17 cellular contexts compared by ENCODE assay signal in genomic region chr4:121998024-121998423, GRCh38. TPM values are rescaled to one million over a fixed set of nuclear protein-coding genes. Genes with fewer than 3 reads are reported as not detected.
DNase-seq lines count a peak whose midpoint lies in the region; ATAC-seq and TF ChIP-seq lines count a peak whose summit lies in the region.
"Had no signal": no experiment of that assay in that cellular context is flagged by ENCODE, and none has a peak within 500 bp of the region (broad histone marks: within the 10 kb centered on the region; RNA-seq: fewer than 3 reads in every experiment).

No MANE protein-coding gene starts in this region.

- no peak overlapping the region; a peak in 1 of 4 replicates for H4K8ac ChIP-seq in IMR-90 (ENCODE audit: low read depth in 2 of 2, low read length in 2 of 2)

- no peak overlapping the region for H3K4me3 ChIP-seq in IMR-90 (ENCODE audit: insufficient read depth, low read depth, low read length)
- no peak overlapping the region for H3K4me3 ChIP-seq in left lung
- H3K4me3 ChIP-seq: A549 had no signal

- peak; percentile 16; the same call in 1 of the 2 replicates for TF ChIP-seq RAD21 in IMR-90 (IDR thresholded peaks at IDR 0.05; ENCODE audit: low read length)

- no peak overlapping the region for H3K4me2 ChIP-seq in IMR-90 (ENCODE audit: low read depth, low read length)
- H3K4me2 ChIP-seq: A549 had no signal

- ATAC-seq in IMR-90 (ENCODE audit: low read depth): no peak
- ATAC-seq in WTC11: peak; percentile 98
- peak; percentile 39 for ATAC-seq in left lung
- ATAC-seq in HG03565 (IDR thresholded peaks at IDR 0.05; ENCODE audit: unreplicated experiment): no peak
- ATAC-seq in GM18868 (IDR thresholded peaks at IDR 0.05; ENCODE audit: unreplicated experiment): no peak

- H3K4me1 Mint-ChIP-seq in WTC11: no peaks in the 10 kb centered on the region

- 0 out of 2 replicates have a peak overlapping the region, but pooled peaks have one; percentile 43 for H2AK5ac ChIP-seq in IMR-90 (ENCODE audit: low read depth, low read length)

- H3K56ac ChIP-seq in IMR-90 (ENCODE audit: extremely low read depth, insufficient read depth, low read length): no peak overlapping the region

- dilution Hi-C loops in IMR-90 (cut with HindIII; ENCODE audit: low sequenced_read_pairs, unreplicated experiment): no loop called here

- H3K36me3 Mint-ChIP-seq in WTC11: no peaks in the 10 kb centered on the region

- H4K20me1 ChIP-seq in IMR-90 (ENCODE audit: insufficient read depth, low read length): no peaks in the 10 kb centered on the region

- no peaks in the 10 kb centered on the region for H3K9me1 ChIP-seq in IMR-90 (ENCODE audit: insufficient read depth, low read length)

- POLR2A ChIA-PET in IMR-90 (lab: Charles Lee; ENCODE audit: unreplicated experiment): no interaction called here
- POLR2A ChIA-PET in WTC11 (lab: Charles Lee): no interaction called here

- H3K79me1 ChIP-seq in IMR-90 (ENCODE audit: low read depth in 1 of 2, low read length in 2 of 2): no peaks in the 10 kb centered on the region

- H3K27me3 ChIP-seq in IMR-90 (ENCODE audit: control insufficient read depth, insufficient read depth, low read length): no peaks in the 10 kb centered on the region; the same call in 1 of the 2 replicates
- H3K27me3 ChIP-seq in left lung: peaks cover 0 to 4% of the 10 kb centered on the region in 2 donors

- H4K5ac ChIP-seq in IMR-90 (ENCODE audit: low read depth, low read length): no peak overlapping the region

- H3K9me3 Mint-ChIP-seq in WTC11: peaks cover under 1% of the 10 kb centered on the region; the same call in 1 of the 2 replicates
- H3K9me3 Mint-ChIP-seq: T-helper 1 cell treated with Interleukin-12 subunit alpha and Interleukin-12 subunit beta and Interleukin-4 antibody, amounts not matched to agents 30 μg/mL and 1 μg/mL, for 36 hours had no signal

- H3K14ac ChIP-seq in IMR-90 (replicated peaks; ENCODE audit: low read depth, low read length): no peak overlapping the region

- H3K9me3 ChIP-seq in IMR-90 (ENCODE audit: control insufficient read depth, insufficient read depth, low read length) (no peaks in the 10 kb centered on the region), left lung (no peaks in the 10 kb centered on the region)
- H3K9me3 ChIP-seq: A549 had no signal

- no peak overlapping the region for H2BK20ac ChIP-seq in IMR-90 (ENCODE audit: low read depth, low read length)

- H2AK9ac ChIP-seq in IMR-90 (replicated peaks; ENCODE audit: low read depth, low read length, poor library complexity): no peak overlapping the region

- H4K91ac ChIP-seq in IMR-90 (ENCODE audit: insufficient read depth, low read depth, low read length): no peak overlapping the region

- H3K18ac ChIP-seq in IMR-90 (ENCODE audit: low read depth, low read length): no peak overlapping the region

- H3K4me3 Mint-ChIP-seq in WTC11: no peak overlapping the region
- H3K4me3 Mint-ChIP-seq: T-helper 1 cell treated with Interleukin-12 subunit alpha and Interleukin-12 subunit beta and Interleukin-4 antibody, amounts not matched to agents 30 μg/mL and 1 μg/mL, for 36 hours had no signal

- H3K36me3 ChIP-seq in IMR-90 (ENCODE audit: control insufficient read depth, insufficient read depth, low read length) (no peaks in the 10 kb centered on the region), left lung (no peaks in the 10 kb centered on the region)

- no peak overlapping the region for H3K27ac Mint-ChIP-seq in WTC11
- H3K27ac Mint-ChIP-seq: T-helper 1 cell treated with Interleukin-12 subunit alpha and Interleukin-12 subunit beta and Interleukin-4 antibody, amounts not matched to agents 30 μg/mL and 1 μg/mL, for 36 hours had no signal

- no peak overlapping the region for H3K9ac ChIP-seq in IMR-90 (ENCODE audit: low read depth, low read length)

- no peak for TF ChIP-seq POLR2A in IMR-90 (IDR thresholded peaks at IDR 0.05; ENCODE audit: low read depth, low read length)

- no peak overlapping the region for H2BK5ac ChIP-seq in IMR-90 (ENCODE audit: low read depth, low read length, poor library complexity, severe bottlenecking)

- CTCF ChIA-PET in IMR-90 (lab: Yijun Ruan, JAX) (no interaction called here), WTC11 (lab: Charles Lee) (interaction anchor here (1.5 kb wide), 1 partner anchor 98 kb away, joined by 5 read pairs; no protein-coding TSS in a partner anchor)

- H3K27me3 Mint-ChIP-seq in WTC11 (ENCODE audit: low read depth): peaks cover 5% of the 10 kb centered on the region

- H2BK15ac ChIP-seq in IMR-90 (ENCODE audit: low read depth, low read length): no peak overlapping the region

- H2BK120ac ChIP-seq in IMR-90 (ENCODE audit: low read depth, low read length): no peak overlapping the region

- intact Hi-C loops in IMR-90 (cut with micrococcal nuclease): no loop called here
- intact Hi-C loops in left lung (cut with DNase I): no loop called here

- no peak for TF ChIP-seq CTCF in IMR-90 (conservative IDR thresholded peaks at IDR 0.05; ENCODE audit: low read depth, low read length)
- TF ChIP-seq CTCF in WTC11 (IDR thresholded peaks at IDR 0.05): no peak
- no peak for TF ChIP-seq CTCF in left lung (IDR thresholded peaks at IDR 0.05)

- H3K23ac ChIP-seq in IMR-90 (ENCODE audit: low read depth, low read length): no peak overlapping the region

- H2AFZ ChIP-seq in IMR-90 (replicated peaks; ENCODE audit: low read length, poor library complexity): no peak overlapping the region

- WGBS in IMR-90 (ENCODE audit: extremely low coverage in 2 of 2, insufficient read length in 1 of 2), 2 experiments: no CpG with 5 or more reads among the region's 4 CpGs

- H3K27ac ChIP-seq in IMR-90 (ENCODE audit: insufficient read depth, low read length) (no peak overlapping the region), left lung (no peak overlapping the region)
- H3K27ac ChIP-seq: A549, epithelial cell of prostate had no signal

- in situ Hi-C loops in IMR-90 (cut with MboI; ENCODE audit: low sequenced_read_pairs): no loop called here

- peak; percentile 8 for DNase-seq in DMS153 (lab: John Stamatoyannopoulos, UW)
- DNase-seq in DMS153 treated with DMSO at 0.1 percent for 48 hours (lab: John Stamatoyannopoulos, UW; ENCODE audit: unreplicated experiment): no peak
- no peak for DNase-seq in IMR-90
- DNase-seq in WTC11 (ENCODE audit: low spot score): peak; percentile 31
- no peak for DNase-seq in left lung
- no peak for DNase-seq in amygdala (lab: John Stamatoyannopoulos, UW)
- DNase-seq: activated CD8-positive, alpha-beta memory T cell treated with anti-CD3 and anti-CD28 coated beads, Interleukin-2, amount 50 U/mL, for 4 hours; aorta; NCI-H524 treated with DMSO at 0.1 percent for 48 hours; occipital lobe; stimulated activated CD4-positive, alpha-beta T cell treated with anti-CD3 and anti-CD28 coated beads, Interleukin-4, amount 100 ng/mL, for 24 hours; substantia nigra had no signal

- H3K4ac ChIP-seq in IMR-90 (ENCODE audit: low read depth, low read length): no peak overlapping the region

- BruUV-seq in IMR-90 (replicated peaks; lab: Mats Ljungman, UMichigan): no TSS peak

- H3K4me1 ChIP-seq in IMR-90 (ENCODE audit: control insufficient read depth, insufficient read depth, low read length) (no peaks in the 10 kb centered on the region), left lung (no peaks in the 10 kb centered on the region)
- H3K4me1 ChIP-seq: A549 had no signal

TF ChIP-seq in IMR-90, 13 proteins besides CTCF, POLR2A, EP300 and RAD21:
- TF ChIP-seq MXI1 (IDR thresholded peaks at IDR 0.05; ENCODE audit: borderline replicate concordance, low read depth, low read length) (no peak), CHD1 (IDR thresholded peaks at IDR 0.05; ENCODE audit: low read depth, low read length) (no peak), MAFK (IDR thresholded peaks at IDR 0.05; ENCODE audit: low read depth, low read length) (no peak), BHLHE40 (IDR thresholded peaks at IDR 0.05; ENCODE audit: low read depth, low read length) (no peak), RCOR1 (IDR thresholded peaks at IDR 0.05; ENCODE audit: insufficient replicate concordance, low read length) (no peak), SMC3 (IDR thresholded peaks at IDR 0.05; ENCODE audit: low read depth, low read length) (no peak)

TF ChIP-seq in WTC11, 78 proteins besides CTCF, POLR2A, EP300 and RAD21:
- peak; percentile 37; the same call in 1 of the 2 replicates for TF ChIP-seq MAX (CRISPR knock-in tag; IDR thresholded peaks at IDR 0.05)
- TF ChIP-seq GTF2I (CRISPR knock-in tag; conservative IDR thresholded peaks at IDR 0.05): no peak

RNA-seq across cellular contexts. Expression of gene TRPC3, which starts 46.2 kb away (rescaled TPM):
- total RNA-seq in IMR-90 (2012; rRNA removed): 2.5 and 2.7 TPM in 2 replicates
- 1.1 and 1.2 TPM in 2 replicates for polyA plus RNA-seq in IMR-90 (2012; rRNA removed)
- 0.51 and 0.80 TPM in 2 replicates for polyA plus RNA-seq in IMR-90 (2012; cell fraction: cytosol; rRNA removed)
- polyA plus RNA-seq in IMR-90 (2012; cell fraction: nucleus; rRNA removed; ENCODE audit: low replicate concordance): 2.0 and 2.3 TPM in 2 replicates
- total RNA-seq in WTC11 (2021): 0.21 to 0.30 TPM (median 0.26 TPM) in 3 replicates
- under 1 TPM; 0.76 to 0.82 TPM for total RNA-seq in left lung
- polyA plus RNA-seq: aorta had no signal

Comparison
In these comparisons a context has a peak if more than half of its experiments do, and no peak if none do; other contexts are left out.
1. DNase-seq: peak in DMS153 (single experiment) and WTC11 (single experiment); none in DMS153 treated with DMSO at 0.1 percent for 48 hours (single experiment), IMR-90 (single experiment), left lung (0 of 2) and amygdala (0 of 56).
2. ATAC-seq: peak in WTC11 (single experiment) and left lung (single experiment); none in IMR-90 (single experiment), HG03565 (single experiment) and GM18868 (single experiment).